1 cellular context compared by ENCODE assay signal in the genomic region with DNA sequence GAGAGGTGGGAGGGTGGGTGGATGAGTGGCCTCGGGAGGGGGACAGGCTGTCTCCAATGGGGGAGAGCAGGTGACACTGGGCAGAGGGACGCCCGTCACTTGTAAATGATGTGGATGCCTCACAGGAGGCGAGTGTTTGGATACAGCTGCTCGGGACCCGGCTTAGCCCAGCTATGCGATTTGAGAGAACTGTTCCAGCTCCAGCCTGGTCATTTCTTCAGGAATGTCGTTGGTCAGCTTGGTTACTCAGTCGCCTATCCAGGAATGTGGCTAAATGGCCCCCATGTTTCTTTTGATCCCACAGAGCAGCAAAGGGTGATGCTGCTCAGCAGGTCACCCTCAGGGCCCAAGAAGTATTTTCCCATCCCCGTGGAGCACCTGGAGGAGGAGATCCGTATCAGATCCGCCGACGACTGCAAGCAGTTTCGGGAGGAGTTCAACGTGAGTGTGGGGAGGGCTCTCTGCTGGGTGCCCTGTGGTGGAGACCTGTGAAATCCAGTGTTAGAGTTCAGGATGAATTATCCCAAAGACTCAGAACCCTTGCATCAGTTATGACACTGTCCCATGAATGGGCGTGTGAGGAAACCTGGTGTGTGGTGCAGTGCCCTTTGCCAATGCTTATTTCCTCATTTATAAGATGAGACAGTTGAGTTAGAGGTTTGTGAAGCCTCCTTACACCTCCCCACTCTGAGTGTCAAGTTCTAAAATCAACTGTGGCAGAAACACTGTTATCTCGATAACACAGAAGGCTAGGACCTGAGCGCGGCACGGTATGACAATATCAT.
TF ChIP-seq lines count a peak whose summit lies in the region.

No MANE protein-coding gene starts in this region.

TF ChIP-seq in liver, 16 proteins besides CTCF, POLR2A, EP300 and RAD21 (continued from another document):
- no peak for TF ChIP-seq REST (IDR thresholded peaks at IDR 0.05)
- TF ChIP-seq, protein P1, sequence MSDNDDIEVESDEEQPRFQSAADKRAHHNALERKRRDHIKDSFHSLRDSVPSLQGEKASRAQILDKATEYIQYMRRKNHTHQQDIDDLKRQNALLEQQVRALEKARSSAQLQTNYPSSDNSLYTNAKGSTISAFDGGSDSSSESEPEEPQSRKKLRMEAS (IDR thresholded peaks at IDR 0.05) = no peak
- TF ChIP-seq HNF4A (conservative IDR thresholded peaks at IDR 0.05) = no peak
